In genomic region chr6:123802697-123803455, GRCh38 we compare ENCODE assay signal across 8 cellular contexts. TPM values are rescaled to one million over a fixed set of nuclear protein-coding genes. Genes with fewer than 3 reads are reported as not detected.
DNase-seq lines count a peak whose midpoint lies in the region; FAIRE-seq and TF ChIP-seq lines count a peak whose summit lies in the region.

No MANE protein-coding gene starts in this region.

- peak overlapping the region; percentile 83 for H3K4me2 ChIP-seq in neuronal stem cell (ENCODE audit: insufficient read depth, low read length, poor library complexity, severe bottlenecking)

- no peak overlapping the region for H2BK12ac ChIP-seq in neuronal stem cell (ENCODE audit: low read length)

- peak overlapping the region; percentile 99 for H2AFZ ChIP-seq in neuronal stem cell (ENCODE audit: low read length)

- TF ChIP-seq POLR2A in H54 (IDR thresholded peaks at IDR 0.05; ENCODE audit: low read depth, low read length) (no peak), testis (IDR thresholded peaks at IDR 0.05) (no peak)

- intact Hi-C loops in testis (cut with DNase I; ENCODE audit: low total_unique reads): no loop called here

- H2AK5ac ChIP-seq in neuronal stem cell (ENCODE audit: low read depth, low read length): no peak overlapping the region

- no peak overlapping the region for H4K8ac ChIP-seq in neuronal stem cell (ENCODE audit: low read depth, low read length)

- H3K27me3 ChIP-seq in neuronal stem cell (ENCODE audit: control insufficient read depth in 3 of 3, insufficient read depth in 3 of 3, low read depth in 1 of 3, low read length in 3 of 3) (no peaks in the 10 kb centered on the region), testis (no peaks in the 10 kb centered on the region)

- WGBS in neuronal stem cell (ENCODE audit: extremely low coverage in 2 of 2, insufficient read length in 2 of 2, insufficient replicate concordance in 1 of 2), 2 donors: no CpG with 5 or more reads among the region's 60 CpGs
- 0% methylated on average over 47 to 60 of the region's 60 CpGs for WGBS in testis, 2 donors

- H4K91ac ChIP-seq in neuronal stem cell (ENCODE audit: low read depth, low read length, poor library complexity): no peak overlapping the region

- H3K36me3 ChIP-seq in neuronal stem cell (replicated peaks in 1 of 2; ENCODE audit: control insufficient read depth in 2 of 2, insufficient read depth in 2 of 2, low read length in 2 of 2) (no peaks in the 10 kb centered on the region), testis (ENCODE audit: low read depth, missing control alignments) (no peaks in the 10 kb centered on the region)

- peak; percentile 36 for FAIRE-seq in H54 (lab: Jason Lieb, UNC)

- H2BK15ac ChIP-seq in neuronal stem cell (ENCODE audit: low read length): no peak overlapping the region

- H3K4me1 ChIP-seq in neuronal stem cell (ENCODE audit: control insufficient read depth in 2 of 2, insufficient read depth in 1 of 2, low read depth in 1 of 2, low read length in 2 of 2): peaks cover 2 to 3% of the 10 kb centered on the region in 2 donors
- H3K4me1 ChIP-seq in testis: no peaks in the 10 kb centered on the region

- H3K9ac ChIP-seq in neuronal stem cell (ENCODE audit: low read depth, low read length, poor library complexity): peak overlapping the region; percentile 87

- TF ChIP-seq CTCF in LNCAP (IDR thresholded peaks at IDR 0.05): peak; percentile 96
- peak; percentile 49 to 85 (median 71) for TF ChIP-seq CTCF in testis (IDR thresholded peaks at IDR 0.05)

- peak overlapping the region; percentile 94 for H3K18ac ChIP-seq in neuronal stem cell (ENCODE audit: low read length)

- H3K9me3 ChIP-seq in neuronal stem cell (replicated peaks in 1 of 2; ENCODE audit: control insufficient read depth in 2 of 2, insufficient read depth in 1 of 2, low read depth in 1 of 2, low read length in 2 of 2) (no peaks in the 10 kb centered on the region), testis (no peaks in the 10 kb centered on the region)

- peak overlapping the region; percentile 70 for H2BK5ac ChIP-seq in neuronal stem cell (ENCODE audit: low read length)

- H3K14ac ChIP-seq in neuronal stem cell (ENCODE audit: low read length): no peak overlapping the region

- peak overlapping the region; percentile 82 for H3K23ac ChIP-seq in neuronal stem cell (ENCODE audit: low read depth, low read length, poor library complexity)

- peak; percentile 94 for DNase-seq in ELF-1 (ENCODE audit: low read depth, low spot score)
- peak; percentile 52 for DNase-seq in H54 (ENCODE audit: insufficient read length, low spot score)
- DNase-seq in RPMI8226: peak; percentile 79
- DNase-seq in activated naive CD4-positive, alpha-beta T cell treated with anti-CD3 and anti-CD28 coated beads, Interleukin-2, amount 50 U/mL, for 16 hours: peak; percentile 62
- peak; percentile 86 for DNase-seq in globus pallidus (ENCODE audit: low spot score)
- DNase-seq in neuronal stem cell (ENCODE audit: low spot score): peak; percentile 77
- DNase-seq in testis: peak; percentile 90

- H3K4ac ChIP-seq in neuronal stem cell (ENCODE audit: low read length): no peak overlapping the region

- no peaks in the 10 kb centered on the region for H3K79me1 ChIP-seq in neuronal stem cell (ENCODE audit: low read depth, low read length)

- peak overlapping the region; percentile 67 for H2BK120ac ChIP-seq in neuronal stem cell (ENCODE audit: low read depth, low read length)

- H3K4me3 ChIP-seq in neuronal stem cell (ENCODE audit: low read length in 2 of 2) (peak overlapping the region; percentile 66 to 88), testis (peak overlapping the region; percentile 47 to 66)

- H3K27ac ChIP-seq in neuronal stem cell (replicated peaks; ENCODE audit: low read length): no peak overlapping the region
- no peak overlapping the region for H3K27ac ChIP-seq in testis

RNA-seq across cellular contexts. Expression of gene NKAIN2, which starts 0.8 kb away (rescaled TPM):
- 0.82 TPM for polyA plus RNA-seq in neuronal stem cell (2013, experiment 1 of 2)
- 6.8 TPM for polyA plus RNA-seq in neuronal stem cell (2013, experiment 2 of 2)
- total RNA-seq in testis: under 1 TPM; 0.56 to 0.71 TPM
- polyA plus RNA-seq in testis (ENCODE audit: insufficient read depth, low read depth, low replicate concordance): 1.1 TPM
